Comparison of ENCODE assay signal across 8 cellular contexts in the genomic region with DNA sequence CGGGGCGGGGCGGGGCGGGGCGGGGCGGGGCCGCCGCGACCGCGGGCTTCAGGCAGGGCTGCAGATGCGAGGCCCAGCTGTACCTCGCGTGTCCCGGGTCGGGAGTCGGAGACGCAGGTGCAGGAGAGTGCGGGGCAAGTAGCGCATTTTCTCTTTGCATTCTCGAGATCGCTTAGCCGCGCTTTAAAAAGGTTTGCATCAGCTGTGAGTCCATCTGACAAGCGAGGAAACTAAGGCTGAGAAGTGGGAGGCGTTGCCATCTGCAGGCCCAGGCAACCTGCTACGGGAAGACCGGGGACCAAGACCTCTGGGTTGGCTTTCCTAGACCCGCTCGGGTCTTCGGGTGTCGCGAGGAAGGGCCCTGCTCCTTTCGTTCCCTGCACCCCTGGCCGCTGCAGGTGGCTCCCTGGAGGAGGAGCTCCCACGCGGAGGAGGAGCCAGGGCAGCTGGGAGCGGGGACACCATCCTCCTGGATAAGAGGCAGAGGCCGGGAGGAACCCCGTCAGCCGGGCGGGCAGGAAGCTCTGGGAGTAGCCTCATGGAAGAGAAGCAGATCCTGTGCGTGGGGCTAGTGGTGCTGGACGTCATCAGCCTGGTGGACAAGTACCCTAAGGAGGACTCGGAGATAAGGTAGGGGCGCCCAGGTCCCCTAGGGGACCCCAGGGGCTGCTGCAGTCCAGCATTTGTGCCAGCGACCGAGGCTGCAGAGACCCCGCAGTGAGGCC. TPM values are rescaled to one million over a fixed set of nuclear protein-coding genes. Genes with fewer than 3 reads are reported as not detected.
DNase-seq lines count a peak whose midpoint lies in the region; ATAC-seq and TF ChIP-seq lines count a peak whose summit lies in the region.

Gene KHK, plus strand, starts transcription at position 51 of the 725 bp plus-strand sequence. Its CDS starts 488 bp downstream, at position 539.

- peak within 1 kb of the TSS; percentile 79 to 95 (median 94) for H3K27ac ChIP-seq in tibial nerve

- peak within 1 kb of the TSS; percentile 61 for H3K4me3 ChIP-seq in NT2/D1 (ENCODE audit: insufficient read length, low read depth)
- H3K4me3 ChIP-seq in tibial nerve, result peak within 1 kb of the TSS; percentile 68 to 82 (median 72)

- 6 to 7% methylated on average over 25 to 34 of the region's 49 CpGs for WGBS in tibial nerve, 2 donors

- H3K4me1 ChIP-seq in NT2/D1 (ENCODE audit: insufficient read depth, insufficient read length) (peaks cover 8% of the 10 kb centered on the region), tibial nerve (peaks cover 0 to 29% (median 17%) of the 10 kb centered on the region in 4 donors)

- peaks cover 26% of the 10 kb centered on the region for H3K4me1 Mint-ChIP-seq in activated naive CD4-positive, alpha-beta T cell treated with anti-CD3 and anti-CD28 coated beads for 36 hours (ENCODE audit: low read depth)
- no peaks in the 10 kb centered on the region for H3K4me1 Mint-ChIP-seq in memory B cell

- TF ChIP-seq EP300 in tibial nerve (IDR thresholded peaks at IDR 0.05), result no peak

- ATAC-seq in HG02840 (IDR thresholded peaks at IDR 0.05; ENCODE audit: low FRiP score, unreplicated experiment) (peak; percentile 12), memory B cell (ENCODE audit: low read depth) (no peak)

- no peaks in the 10 kb centered on the region for H3K9me3 Mint-ChIP-seq in activated naive CD4-positive, alpha-beta T cell treated with anti-CD3 and anti-CD28 coated beads for 36 hours
- H3K9me3 Mint-ChIP-seq in memory B cell, result no peaks in the 10 kb centered on the region

- H3K9me3 ChIP-seq in NT2/D1 (ENCODE audit: insufficient read depth, low read length) (no peaks in the 10 kb centered on the region), tibial nerve (no peaks in the 10 kb centered on the region)

- CTCF ChIA-PET in activated naive CD4-positive, alpha-beta T cell treated with anti-CD3 and anti-CD28 coated beads for 36 hours (lab: Charles Lee), result interaction anchor here (0.7 to 2.3 kb wide), 9 partner anchors 9 to 218 kb away, joined by 3 to 8 read pairs (median 5); partner anchors contain the start of genes AGBL5 and PREB

- TF ChIP-seq POLR2A in tibial nerve (IDR thresholded peaks at IDR 0.05), result no peak

- H3K36me3 ChIP-seq in NT2/D1 (ENCODE audit: insufficient read depth, insufficient read length, low read length) (no peaks in the 10 kb centered on the region), tibial nerve (peaks cover 0 to 17% (median 0%) of the 10 kb centered on the region in 3 donors)

- no peaks in the 10 kb centered on the region for H3K27me3 Mint-ChIP-seq in activated naive CD4-positive, alpha-beta T cell treated with anti-CD3 and anti-CD28 coated beads for 36 hours (ENCODE audit: low read depth)
- no peaks in the 10 kb centered on the region for H3K27me3 Mint-ChIP-seq in memory B cell

- H3K27me3 ChIP-seq in NT2/D1 (ENCODE audit: insufficient read depth, insufficient read length) (peaks cover 11% of the 10 kb centered on the region), tibial nerve (no peaks in the 10 kb centered on the region)

- H3K36me3 Mint-ChIP-seq in activated naive CD4-positive, alpha-beta T cell treated with anti-CD3 and anti-CD28 coated beads for 36 hours (ENCODE audit: low read depth), result peaks cover 2% of the 10 kb centered on the region
- H3K36me3 Mint-ChIP-seq in memory B cell, result no peaks in the 10 kb centered on the region

- H3K27ac Mint-ChIP-seq in activated naive CD4-positive, alpha-beta T cell treated with anti-CD3 and anti-CD28 coated beads for 36 hours, result peak within 1 kb of the TSS; percentile 63
- peak within 1 kb of the TSS; percentile 75 for H3K27ac Mint-ChIP-seq in memory B cell

- intact Hi-C loops in activated naive CD4-positive, alpha-beta T cell treated with anti-CD3 and anti-CD28 coated beads for 36 hours (cut with micrococcal nuclease), result loop anchor here (1.0 to 5.0 kb wide), 10 partner anchors 16 to 402 kb away; partner anchors contain the start of genes ATRAID, CAD, EIF2B4 and IFT172

- DNase-seq in activated naive CD4-positive, alpha-beta T cell treated with anti-CD3 and anti-CD28 coated beads for 36 hours, result peak; percentile 24
- DNase-seq in activated naive CD4-positive, alpha-beta T cell (lab: John Stamatoyannopoulos, UW), result no peak
- no peak for DNase-seq in NT2/D1 (ENCODE audit: low read depth, low spot score)
- DNase-seq in cerebellar cortex (ENCODE audit: low spot score), result peak; percentile 57
- no peak for DNase-seq in memory B cell (ENCODE audit: low spot score in 2 of 2)
- DNase-seq in tibial nerve (ENCODE audit: low spot score in 2 of 2), result no peak
- no peak for DNase-seq in CD1c-positive myeloid dendritic cell (ENCODE audit: extremely low spot score)

- H3K9ac ChIP-seq in NT2/D1 (ENCODE audit: insufficient read length, low read depth), result peak within 1 kb of the TSS; percentile 90

- no peak for TF ChIP-seq CTCF in tibial nerve (IDR thresholded peaks at IDR 0.05)

- peak within 1 kb of the TSS; percentile 81 for H3K4me3 Mint-ChIP-seq in activated naive CD4-positive, alpha-beta T cell treated with anti-CD3 and anti-CD28 coated beads for 36 hours
- H3K4me3 Mint-ChIP-seq in memory B cell, result peak within 1 kb of the TSS; percentile 92

RNA-seq across cellular contexts. Expression of gene KHK, which starts in this region (rescaled TPM):
- 10 to 100 TPM in 1 of 2 experiments, 1 to 10 TPM in 1; 9.5 to 10.2 TPM for total RNA-seq in activated naive CD4-positive, alpha-beta T cell treated with anti-CD3 and anti-CD28 coated beads for 36 hours
- 10 to 100 TPM in 2 of 4 donors, 1 to 10 TPM in 2; 5.1 to 12.2 (median 9.1) TPM for total RNA-seq in tibial nerve

Comparison
In these comparisons a context has a peak if more than half of its experiments do, and no peak if none do; other contexts are left out.
1. DNase-seq: peak in activated naive CD4-positive, alpha-beta T cell treated with anti-CD3 and anti-CD28 coated beads for 36 hours (single experiment) and cerebellar cortex (single experiment); none in activated naive CD4-positive, alpha-beta T cell (0 of 4), NT2/D1 (single experiment), memory B cell (0 of 2), tibial nerve (0 of 2) and CD1c-positive myeloid dendritic cell (single experiment).